16 cellular contexts compared by ENCODE assay signal in genomic region chr21:45219517-45219916, GRCh38.
DNase-seq lines count a peak whose midpoint lies in the region; ATAC-seq and TF ChIP-seq lines count a peak whose summit lies in the region.
"Had no signal": no experiment of that assay in that cellular context is flagged by ENCODE, and none has a peak within 500 bp of the region (broad histone marks: within the 10 kb centered on the region; RNA-seq: fewer than 3 reads in every experiment).

No MANE protein-coding gene starts in this region.

- H4K20me1 ChIP-seq in hepatocyte (ENCODE audit: insufficient read depth, poor library complexity, severe bottlenecking) = no peaks in the 10 kb centered on the region

- H3K79me2 ChIP-seq in hepatocyte = no peaks in the 10 kb centered on the region

- DNase-seq in RPMI7951 (ENCODE audit: low read depth) = peak; percentile 41
- peak; percentile 59 for DNase-seq in astrocyte of the hippocampus (ENCODE audit: low read depth, low spot score)
- DNase-seq in hepatocyte (ENCODE audit: low spot score) = no peak
- DNase-seq in kidney glomerular epithelial cell (lab: John Stamatoyannopoulos, UW) = no peak
- DNase-seq in central memory CD4-positive, alpha-beta T cell = no peak
- DNase-seq: Caco-2, DMS53, GM23248, NCI-H1048, NCI-H226, NCI-H526, OCI-M1 had no signal

- peak overlapping the region; percentile 25 for H3K27ac ChIP-seq in hepatocyte
- H3K27ac ChIP-seq: GM23248 had no signal

- peaks cover 7% of the 10 kb centered on the region for H3K9me3 ChIP-seq in hepatocyte (ENCODE audit: low read depth)

- WGBS in hepatocyte (ENCODE audit: low lambda C conversion rate, missing lambda C conversion rate) = 84% methylated on average over 6 of the region's 6 CpGs

- no peak overlapping the region for H3K4me3 ChIP-seq in hepatocyte
- H3K4me3 ChIP-seq: GM12878, GM23248, K562 had no signal

- H3K27me3 ChIP-seq in hepatocyte = no peaks in the 10 kb centered on the region

- H2AFZ ChIP-seq in hepatocyte = no peak overlapping the region
- H2AFZ ChIP-seq: GM23248 had no signal

- ATAC-seq in GM18511 (IDR thresholded peaks at IDR 0.05; ENCODE audit: unreplicated experiment) = no peak
- no peak for ATAC-seq in HG03095 (IDR thresholded peaks at IDR 0.05; ENCODE audit: unreplicated experiment)
- ATAC-seq: GM12878, K562 had no signal

- no peaks in the 10 kb centered on the region for H3K36me3 ChIP-seq in hepatocyte (replicated peaks; ENCODE audit: insufficient read depth, low read depth)

- no peaks in the 10 kb centered on the region for H3K4me1 ChIP-seq in hepatocyte (ENCODE audit: insufficient read depth)
- H3K4me1 ChIP-seq: Caco-2 had no signal

- no peak overlapping the region for H3K4me2 ChIP-seq in hepatocyte

- no peaks in the 10 kb centered on the region for H3K9me2 ChIP-seq in hepatocyte (replicated peaks; ENCODE audit: insufficient read depth)

- no peak for TF ChIP-seq CTCF in hepatocyte (IDR thresholded peaks at IDR 0.05; ENCODE audit: poor library complexity)

Comparison
In these comparisons a context has a peak if more than half of its experiments do, and no peak if none do; other contexts are left out.
1. DNase-seq: peak in RPMI7951 (single experiment) and astrocyte of the hippocampus (single experiment); none in hepatocyte (single experiment), kidney glomerular epithelial cell (single experiment) and central memory CD4-positive, alpha-beta T cell (single experiment).